ENCODE assay signal across 1 cellular context in the genomic region with DNA sequence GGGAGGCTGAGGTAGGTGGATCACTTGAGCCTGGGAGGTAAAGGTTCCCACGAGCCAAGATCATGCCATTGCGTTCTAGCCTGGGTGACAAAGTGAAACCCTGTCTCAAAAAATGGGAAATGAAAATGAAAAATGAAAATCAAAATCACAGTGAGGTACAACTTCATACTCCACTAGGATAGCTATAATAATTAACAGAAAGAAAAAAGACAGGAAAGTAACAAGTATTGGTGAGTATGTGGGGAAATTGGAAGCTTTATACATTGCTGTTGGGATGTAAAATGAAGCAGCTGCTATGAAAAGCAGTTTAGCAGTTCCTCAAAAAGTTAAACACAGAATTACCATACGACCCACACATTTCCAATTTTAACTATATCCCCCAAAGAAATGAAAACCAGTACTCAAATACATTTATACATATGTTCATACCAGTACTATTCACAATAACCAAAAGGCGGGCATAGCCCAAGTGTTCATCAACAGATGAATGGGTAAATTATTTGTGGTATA.
TF ChIP-seq lines count a peak whose summit lies in the region.

No MANE protein-coding gene starts in this region.

TF ChIP-seq in GM12878, 131 proteins besides CTCF, POLR2A, EP300 and RAD21 (continued from another document):
- TF ChIP-seq IKZF1 (conservative IDR thresholded peaks at IDR 0.05) (peak; percentile 68; the same call in 1 of the 2 replicates), POLR2AphosphoS2 (IDR thresholded peaks at IDR 0.05; ENCODE audit: low read depth, low read length) (no peak), SUPT20H (IDR thresholded peaks at IDR 0.05; ENCODE audit: borderline replicate concordance, control insufficient read depth, low read depth, low read length) (no peak), MYB (IDR thresholded peaks at IDR 0.05; ENCODE audit: borderline replicate concordance, low read depth, low read length) (no peak), CEBPB (IDR thresholded peaks at IDR 0.05; ENCODE audit: borderline replicate concordance in 1 of 2, low read depth in 2 of 2, low read length in 2 of 2) (no peak), IRF4 (IDR thresholded peaks at IDR 0.05; ENCODE audit: low read depth, low read length) (no peak), MEF2A (IDR thresholded peaks at IDR 0.05; ENCODE audit: insufficient read depth, low read depth, low read length) (0 out of 2 replicates have a peak, but pooled peaks have one; percentile 39)
- TF ChIP-seq, protein P1, sequence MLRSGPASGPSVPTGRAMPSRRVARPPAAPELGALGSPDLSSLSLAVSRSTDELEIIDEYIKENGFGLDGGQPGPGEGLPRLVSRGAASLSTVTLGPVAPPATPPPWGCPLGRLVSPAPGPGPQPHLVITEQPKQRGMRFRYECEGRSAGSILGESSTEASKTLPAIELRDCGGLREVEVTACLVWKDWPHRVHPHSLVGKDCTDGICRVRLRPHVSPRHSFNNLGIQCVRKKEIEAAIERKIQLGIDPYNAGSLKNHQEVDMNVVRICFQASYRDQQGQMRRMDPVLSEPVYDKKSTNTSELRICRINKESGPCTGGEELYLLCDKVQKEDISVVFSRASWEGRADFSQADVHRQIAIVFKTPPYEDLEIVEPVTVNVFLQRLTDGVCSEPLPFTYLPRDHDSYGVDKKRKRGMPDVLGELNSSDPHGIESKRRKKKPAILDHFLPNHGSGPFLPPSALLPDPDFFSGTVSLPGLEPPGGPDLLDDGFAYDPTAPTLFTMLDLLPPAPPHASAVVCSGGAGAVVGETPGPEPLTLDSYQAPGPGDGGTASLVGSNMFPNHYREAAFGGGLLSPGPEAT (IDR thresholded peaks at IDR 0.05; ENCODE audit: low read depth), result peak; percentile 63
